In the genomic region with DNA sequence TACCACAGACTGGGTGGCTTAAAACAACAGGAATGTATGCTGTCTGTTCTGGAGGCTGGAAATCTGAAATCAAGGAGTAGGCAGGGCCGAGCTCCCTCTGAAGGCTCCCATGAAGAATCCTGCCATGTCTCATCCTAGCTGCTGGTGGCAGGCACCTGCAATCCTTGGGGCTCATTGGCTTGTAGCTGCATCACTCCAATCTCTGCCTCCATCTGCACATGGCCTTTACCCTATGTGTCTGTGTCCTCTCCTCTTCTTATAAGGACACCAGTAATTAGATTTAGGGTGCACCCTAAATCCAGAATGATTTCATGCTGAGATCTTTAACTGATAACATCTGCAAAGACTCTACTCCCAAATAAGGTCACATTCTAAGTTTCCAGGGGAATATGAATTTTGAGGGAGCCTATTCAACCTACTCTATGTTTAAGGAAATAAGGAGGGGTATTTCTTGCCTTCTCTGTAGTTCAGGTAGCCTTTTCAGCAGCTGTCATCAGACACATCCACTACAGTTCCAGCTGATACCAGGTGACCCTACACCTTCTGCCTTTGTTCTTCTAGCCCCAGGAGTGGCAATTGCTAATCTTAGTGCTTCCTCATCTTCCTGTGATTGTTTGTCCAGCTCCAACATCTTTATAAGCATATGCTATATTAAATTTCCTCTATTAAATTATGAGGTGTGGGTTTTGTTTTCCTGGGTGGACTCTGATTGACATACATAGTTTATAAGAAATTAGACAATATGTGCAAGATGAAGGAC, we compare ENCODE assay signal across 18 cellular contexts.
A peak's percentile ranks its signal among the peaks of the same experiment; 100 is the strongest.
DNase-seq lines count a peak whose midpoint lies in the region; ATAC-seq and TF ChIP-seq lines count a peak whose summit lies in the region.
"Had no signal": no experiment of that assay in that cellular context is flagged by ENCODE, and none has a peak within 500 bp of the region (broad histone marks: within the 10 kb centered on the region; RNA-seq: fewer than 3 reads in every experiment).

No MANE protein-coding gene starts in this region.

- H3K4me1 Mint-ChIP-seq in MCF 10A (ENCODE audit: insufficient read depth, unreplicated experiment) = peaks cover 6% of the 10 kb centered on the region
- no peaks in the 10 kb centered on the region for H3K4me1 Mint-ChIP-seq in Caco-2 (ENCODE audit: low read depth, unreplicated experiment)

- H3K27ac ChIP-seq in SK-N-SH (ENCODE audit: low read depth in 2 of 2, low read length in 1 of 2) = no peak overlapping the region
- peak overlapping the region in 41 of 59 donors; percentile 3 to 69 (median 45) for H3K27ac ChIP-seq in dorsolateral prefrontal cortex
- H3K27ac ChIP-seq in temporal lobe (ENCODE audit: low read depth, low read length) = peak overlapping the region; percentile 33
- H3K27ac ChIP-seq: 22Rv1; A549; BLaER1 treated with 17β-estradiol and CSF1 and Interleukin-3, amounts not matched to agents 10 nM and 100 nM had no signal

- no peak for ATAC-seq in SK-N-SH treated with all-trans-retinoic acid at 6 μM for 48 hours
- ATAC-seq: A549; CD8-positive, alpha-beta T cell; GM12878 had no signal

- H3K27me3 Mint-ChIP-seq in MCF 10A (ENCODE audit: insufficient read depth, unreplicated experiment) (peaks cover 91% of the 10 kb centered on the region), Caco-2 (ENCODE audit: insufficient read depth, unreplicated experiment) (peaks cover 11% of the 10 kb centered on the region)

- TF ChIP-seq CTCF in SK-N-SH (IDR thresholded peaks at IDR 0.05) (no peak), dorsolateral prefrontal cortex (IDR thresholded peaks at IDR 0.05 in 54 of 56, conservative IDR thresholded peaks at IDR 0.05 in 2 of 56; ENCODE audit: low read depth in 1 of 56, partially characterized antibody in 56 of 56) (no peak), MCF 10A (IDR thresholded peaks at IDR 0.05; ENCODE audit: unreplicated experiment) (no peak), Caco-2 (IDR thresholded peaks at IDR 0.05; ENCODE audit: insufficient read depth in 1 of 2, low read depth in 1 of 2, low read length in 1 of 2, severe bottlenecking in 1 of 2, unreplicated experiment in 1 of 2) (no peak)

- H3K9me3 Mint-ChIP-seq in MCF 10A (ENCODE audit: unreplicated experiment) (no peaks in the 10 kb centered on the region), Caco-2 (ENCODE audit: unreplicated experiment) (no peaks in the 10 kb centered on the region)
- H3K9me3 Mint-ChIP-seq: CD8-positive, alpha-beta T cell; H9 had no signal

- no peak overlapping the region for H3K4me3 ChIP-seq in SK-N-SH (ENCODE audit: low read depth in 2 of 2, low read length in 1 of 2)
- no peak overlapping the region for H3K4me3 ChIP-seq in dorsolateral prefrontal cortex
- H3K4me3 ChIP-seq in Caco-2 (ENCODE audit: low read depth, low read length) = no peak overlapping the region
- H3K4me3 ChIP-seq: A549; BLaER1 treated with 17β-estradiol and CSF1 and Interleukin-3, amounts not matched to agents 10 nM and 100 nM; GM12878 had no signal

- H4K20me1 ChIP-seq in SK-N-SH (ENCODE audit: insufficient read depth) = no peaks in the 10 kb centered on the region
- H4K20me1 ChIP-seq: BLaER1 treated with 17β-estradiol and CSF1 and Interleukin-3, amounts not matched to agents 10 nM and 100 nM had no signal

- CTCF ChIA-PET in SK-N-SH (lab: Yijun Ruan, JAX) = interaction anchor here (0.9 to 1.3 kb wide), 3 partner anchors 120 to 926 kb away, joined by 3 to 4 read pairs (median 3); no protein-coding TSS in a partner anchor
- CTCF ChIA-PET in MCF 10A (lab: Yijun Ruan, JAX) = interaction anchor here (0.5 to 1.0 kb wide), 2 partner anchors 78 to 1096 kb away, joined by 3 read pairs; no protein-coding TSS in a partner anchor
- CTCF ChIA-PET in Caco-2 (lab: Charles Lee) = no interaction called here

- no peak overlapping the region for H3K27ac Mint-ChIP-seq in MCF 10A (ENCODE audit: low read depth, unreplicated experiment)
- no peak overlapping the region for H3K27ac Mint-ChIP-seq in Caco-2 (ENCODE audit: unreplicated experiment)
- H3K27ac Mint-ChIP-seq: CD8-positive, alpha-beta T cell; H9 had no signal

- no peak overlapping the region for H2AFZ ChIP-seq in SK-N-SH (ENCODE audit: low read depth)

- H3F3A ChIP-seq in SK-N-SH (replicated peaks; ENCODE audit: insufficient read depth) = no peaks in the 10 kb centered on the region

- H3K4me3 Mint-ChIP-seq in MCF 10A (ENCODE audit: unreplicated experiment) = no peak overlapping the region
- H3K4me3 Mint-ChIP-seq in Caco-2 (ENCODE audit: unreplicated experiment) = no peak overlapping the region
- H3K4me3 Mint-ChIP-seq: CD8-positive, alpha-beta T cell; H9 had no signal

- no peaks in the 10 kb centered on the region for H3K9me2 ChIP-seq in SK-N-SH

- H3K4me1 ChIP-seq in SK-N-SH (ENCODE audit: control insufficient read depth in 1 of 2, insufficient read depth in 2 of 2, low read depth in 1 of 2, low read length in 1 of 2) = peaks cover 0 to 17% of the 10 kb centered on the region in 2 experiments; a peak in 3 of 4 replicates
- no peaks in the 10 kb centered on the region for H3K4me1 ChIP-seq in Caco-2
- H3K4me1 ChIP-seq: A549; BLaER1 treated with 17β-estradiol and CSF1 and Interleukin-3, amounts not matched to agents 10 nM and 100 nM had no signal

- no peaks in the 10 kb centered on the region for H3K36me3 Mint-ChIP-seq in MCF 10A (ENCODE audit: insufficient read depth, unreplicated experiment)
- H3K36me3 Mint-ChIP-seq in Caco-2 (ENCODE audit: insufficient read depth, unreplicated experiment) = no peaks in the 10 kb centered on the region
- H3K36me3 Mint-ChIP-seq: CD8-positive, alpha-beta T cell had no signal

- no peak for TF ChIP-seq RAD21 in SK-N-SH (IDR thresholded peaks at IDR 0.05; ENCODE audit: low read length)

- no peak overlapping the region for H3K4me2 ChIP-seq in SK-N-SH
- H3K4me2 ChIP-seq: A549; BLaER1 treated with 17β-estradiol and CSF1 and Interleukin-3, amounts not matched to agents 10 nM and 100 nM had no signal

- 29% methylated on average over 1 of the region's 1 CpG for WGBS in SK-N-SH (ENCODE audit: low lambda C conversion rate)

- H3K36me3 ChIP-seq in SK-N-SH (replicated peaks in 1 of 2; ENCODE audit: control insufficient read depth in 1 of 2, insufficient read depth in 2 of 2, low read length in 1 of 2) (no peaks in the 10 kb centered on the region), Caco-2 (ENCODE audit: control insufficient read depth, insufficient read depth, low read length) (no peaks in the 10 kb centered on the region)
- H3K36me3 ChIP-seq: BLaER1 treated with 17β-estradiol and CSF1 and Interleukin-3, amounts not matched to agents 10 nM and 100 nM had no signal

- TF ChIP-seq EP300 in SK-N-SH (IDR thresholded peaks at IDR 0.05; ENCODE audit: borderline replicate concordance in 1 of 2, low read depth in 1 of 2, low read length in 1 of 2) = no peak

- H3K9ac ChIP-seq in SK-N-SH = no peak overlapping the region
- H3K9ac ChIP-seq: BLaER1 treated with 17β-estradiol and CSF1 and Interleukin-3, amounts not matched to agents 10 nM and 100 nM had no signal

- H3K9me3 ChIP-seq in SK-N-SH = no peaks in the 10 kb centered on the region
- H3K9me3 ChIP-seq in Caco-2 = no peaks in the 10 kb centered on the region
- H3K9me3 ChIP-seq: A549; BLaER1 treated with 17β-estradiol and CSF1 and Interleukin-3, amounts not matched to agents 10 nM and 100 nM had no signal

- no peaks in the 10 kb centered on the region for H3K79me2 ChIP-seq in SK-N-SH (ENCODE audit: insufficient read depth)

- POLR2A ChIA-PET in SK-N-SH (lab: Yijun Ruan, JAX) (no interaction called here), MCF 10A (lab: Yijun Ruan, JAX) (interaction anchor here (1.1 kb wide), 1 partner anchor 803 kb away, joined by 5 read pairs; no protein-coding TSS in a partner anchor), Caco-2 (lab: Charles Lee) (no interaction called here)

- DNase-seq in SK-N-SH (no peak), dorsolateral prefrontal cortex (no peak), MCF 10A (ENCODE audit: unreplicated experiment) (no peak), Caco-2 (no peak), HUDEP-2 (lab: John Stamatoyannopoulos, UW; ENCODE audit: unreplicated experiment in 76 of 76) (no peak)
- DNase-seq: AML-193; CD8-positive, alpha-beta T cell; DMS 273 treated with DMSO at 0.1 percent for 48 hours; DMS53; DND-41; EL; H9 had no signal

- H3K27me3 ChIP-seq in SK-N-SH (ENCODE audit: insufficient read depth) = no peaks in the 10 kb centered on the region
- no peaks in the 10 kb centered on the region for H3K27me3 ChIP-seq in dorsolateral prefrontal cortex
- H3K27me3 ChIP-seq in Caco-2 (replicated peaks; ENCODE audit: control insufficient read depth, insufficient read depth, low read length) = no peaks in the 10 kb centered on the region
- H3K27me3 ChIP-seq: BLaER1 treated with 17β-estradiol and CSF1 and Interleukin-3, amounts not matched to agents 10 nM and 100 nM had no signal

- no TSS peak for BruUV-seq in MCF 10A (replicated peaks; lab: Mats Ljungman, UMichigan)
- no TSS peak for BruUV-seq in Caco-2 (replicated peaks; lab: Mats Ljungman, UMichigan)

- intact Hi-C loops in dorsolateral prefrontal cortex (cut with DNase I) (no loop called here), MCF 10A (cut with micrococcal nuclease) (no loop called here), Caco-2 (cut with micrococcal nuclease; ENCODE audit: unreplicated experiment) (no loop called here)

TF ChIP-seq in SK-N-SH, 30 proteins besides CTCF, POLR2A, EP300 and RAD21:
- peak; percentile 47; the same call in 1 of the 2 replicates for TF ChIP-seq GATA2 (CRISPR knock-in tag; IDR thresholded peaks at IDR 0.05)
- TF ChIP-seq, protein P1, sequence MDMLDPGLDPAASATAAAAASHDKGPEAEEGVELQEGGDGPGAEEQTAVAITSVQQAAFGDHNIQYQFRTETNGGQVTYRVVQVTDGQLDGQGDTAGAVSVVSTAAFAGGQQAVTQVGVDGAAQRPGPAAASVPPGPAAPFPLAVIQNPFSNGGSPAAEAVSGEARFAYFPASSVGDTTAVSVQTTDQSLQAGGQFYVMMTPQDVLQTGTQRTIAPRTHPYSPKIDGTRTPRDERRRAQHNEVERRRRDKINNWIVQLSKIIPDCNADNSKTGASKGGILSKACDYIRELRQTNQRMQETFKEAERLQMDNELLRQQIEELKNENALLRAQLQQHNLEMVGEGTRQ (IDR thresholded peaks at IDR 0.05; ENCODE audit: borderline replicate concordance, low read depth, low read length) = no peak
TF ChIP-seq in SK-N-SH: peak in this region for 1.

TF ChIP-seq in SK-N-SH treated with all-trans-retinoic acid at 6 μM for 48 hours, 23 proteins besides CTCF, POLR2A, EP300 and RAD21 (continues in another document):
- TF ChIP-seq, protein P2, sequence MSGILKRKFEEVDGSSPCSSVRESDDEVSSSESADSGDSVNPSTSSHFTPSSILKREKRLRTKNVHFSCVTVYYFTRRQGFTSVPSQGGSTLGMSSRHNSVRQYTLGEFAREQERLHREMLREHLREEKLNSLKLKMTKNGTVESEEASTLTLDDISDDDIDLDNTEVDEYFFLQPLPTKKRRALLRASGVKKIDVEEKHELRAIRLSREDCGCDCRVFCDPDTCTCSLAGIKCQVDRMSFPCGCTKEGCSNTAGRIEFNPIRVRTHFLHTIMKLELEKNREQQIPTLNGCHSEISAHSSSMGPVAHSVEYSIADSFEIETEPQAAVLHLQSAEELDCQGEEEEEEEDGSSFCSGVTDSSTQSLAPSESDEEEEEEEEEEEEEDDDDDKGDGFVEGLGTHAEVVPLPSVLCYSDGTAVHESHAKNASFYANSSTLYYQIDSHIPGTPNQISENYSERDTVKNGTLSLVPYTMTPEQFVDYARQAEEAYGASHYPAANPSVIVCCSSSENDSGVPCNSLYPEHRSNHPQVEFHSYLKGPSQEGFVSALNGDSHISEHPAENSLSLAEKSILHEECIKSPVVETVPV (CRISPR knock-in tag; IDR thresholded peaks at IDR 0.05) = no peak
- TF ChIP-seq ZNF8 (CRISPR knock-in tag; IDR thresholded peaks at IDR 0.05) = no peak

Comparison
In these comparisons a context has a peak if more than half of its experiments do, and no peak if none do; other contexts are left out.
1. H3K27ac ChIP-seq: peak in dorsolateral prefrontal cortex (41 of 59) and temporal lobe (single experiment); none in SK-N-SH (0 of 2).